8 cellular contexts compared by ENCODE assay signal in genomic region chrX:129961180-129962083, GRCh38. TPM values are rescaled to one million over a fixed set of nuclear protein-coding genes. Genes with fewer than 3 reads are reported as not detected.
DNase-seq lines count a peak whose midpoint lies in the region; ATAC-seq and TF ChIP-seq lines count a peak whose summit lies in the region.

No MANE protein-coding gene starts in this region.

- in situ Hi-C loops in SK-MEL-5 (cut with HindIII; ENCODE audit: low pct_unique_long_range_greater_than_20kb, low sequenced_read_pairs) = no loop called here

- no peaks in the 10 kb centered on the region for H3K9me3 Mint-ChIP-seq in activated naive CD4-positive, alpha-beta T cell treated with anti-CD3 and anti-CD28 coated beads, Interleukin-2, amount 50 U/mL, for 72 hours

- H3K27ac Mint-ChIP-seq in activated naive CD4-positive, alpha-beta T cell treated with anti-CD3 and anti-CD28 coated beads, Interleukin-2, amount 50 U/mL, for 72 hours = peak overlapping the region; percentile 81 to 82

- H3K36me3 Mint-ChIP-seq in activated naive CD4-positive, alpha-beta T cell treated with anti-CD3 and anti-CD28 coated beads, Interleukin-2, amount 50 U/mL, for 72 hours = no peaks in the 10 kb centered on the region

- ATAC-seq in GM21717 (IDR thresholded peaks at IDR 0.05; ENCODE audit: unreplicated experiment) (peak; percentile 89), left lobe of liver (peak; percentile 86)
- peak; percentile 96 for ATAC-seq in activated naive CD4-positive, alpha-beta T cell treated with anti-CD3 and anti-CD28 coated beads, Interleukin-2, amount 50 U/mL, for 72 hours

- no peak for TF ChIP-seq CTCF in GM12865 (IDR thresholded peaks at IDR 0.05; ENCODE audit: insufficient read depth, low read depth, low read length, missing control alignments)

- DNase-seq in GM12865 (ENCODE audit: low read depth) = peak; percentile 83
- peak; percentile 76 for DNase-seq in HuH-7 (ENCODE audit: low spot score)
- peak; percentile 35 for DNase-seq in SK-MEL-5 (ENCODE audit: low read depth, low spot score)
- peak; percentile 65 to 75 for DNase-seq in activated naive CD4-positive, alpha-beta T cell treated with anti-CD3 and anti-CD28 coated beads, Interleukin-2, amount 50 U/mL, for 72 hours (ENCODE audit: low spot score in 2 of 2)
- DNase-seq in left lobe of liver (ENCODE audit: low spot score) = peak; percentile 68
- peak; percentile 75 for DNase-seq in stimulated activated CD8-positive, alpha-beta memory T cell treated with anti-CD3 and anti-CD28 coated beads, Interleukin-4, amount 100 ng/mL, for 48 hours
- no peak for DNase-seq in cortex of kidney (lab: John Stamatoyannopoulos, UW)

- H3K4me3 ChIP-seq in GM12865 (ENCODE audit: low read depth, low read length) = peak overlapping the region; percentile 60

RNA-seq across cellular contexts. Expression of gene BCORL1, which starts 21.0 kb away (rescaled TPM):
- total RNA-seq in SK-MEL-5 (2014; rRNA removed; shearing (Covaris generic)) = 0.50 and 0.88 TPM in 2 replicates
- polyA plus RNA-seq in SK-MEL-5 (2015; cell fraction: cytosol; rRNA removed) = 5.0 and 6.0 TPM in 2 replicates
- 2.3 and 3.4 TPM in 2 replicates for polyA plus RNA-seq in SK-MEL-5 (2015; cell fraction: nucleus; rRNA removed)
- total RNA-seq in activated naive CD4-positive, alpha-beta T cell treated with anti-CD3 and anti-CD28 coated beads, Interleukin-2, amount 50 U/mL, for 72 hours = 10 to 100 TPM in 1 of 2 donors, 1 to 10 TPM in 1; 5.9 to 10.0 TPM
- 8.1 TPM for total RNA-seq in left lobe of liver

RNA-seq across cellular contexts. Expression of gene UTP14A, which starts 55.5 kb away (rescaled TPM):
- 53.5 and 54.5 TPM in 2 replicates for total RNA-seq in SK-MEL-5 (2014; rRNA removed; shearing (Covaris generic))
- polyA plus RNA-seq in SK-MEL-5 (2015; cell fraction: cytosol; rRNA removed) = 42.9 and 50.5 TPM in 2 replicates
- 32.8 and 39.8 TPM in 2 replicates for polyA plus RNA-seq in SK-MEL-5 (2015; cell fraction: nucleus; rRNA removed)
- total RNA-seq in activated naive CD4-positive, alpha-beta T cell treated with anti-CD3 and anti-CD28 coated beads, Interleukin-2, amount 50 U/mL, for 72 hours = 10 to 100 TPM; 17.4 to 29.3 TPM
- total RNA-seq in left lobe of liver = 5.1 TPM
